Comparison of ENCODE assay signal across 9 cellular contexts in the genomic region with DNA sequence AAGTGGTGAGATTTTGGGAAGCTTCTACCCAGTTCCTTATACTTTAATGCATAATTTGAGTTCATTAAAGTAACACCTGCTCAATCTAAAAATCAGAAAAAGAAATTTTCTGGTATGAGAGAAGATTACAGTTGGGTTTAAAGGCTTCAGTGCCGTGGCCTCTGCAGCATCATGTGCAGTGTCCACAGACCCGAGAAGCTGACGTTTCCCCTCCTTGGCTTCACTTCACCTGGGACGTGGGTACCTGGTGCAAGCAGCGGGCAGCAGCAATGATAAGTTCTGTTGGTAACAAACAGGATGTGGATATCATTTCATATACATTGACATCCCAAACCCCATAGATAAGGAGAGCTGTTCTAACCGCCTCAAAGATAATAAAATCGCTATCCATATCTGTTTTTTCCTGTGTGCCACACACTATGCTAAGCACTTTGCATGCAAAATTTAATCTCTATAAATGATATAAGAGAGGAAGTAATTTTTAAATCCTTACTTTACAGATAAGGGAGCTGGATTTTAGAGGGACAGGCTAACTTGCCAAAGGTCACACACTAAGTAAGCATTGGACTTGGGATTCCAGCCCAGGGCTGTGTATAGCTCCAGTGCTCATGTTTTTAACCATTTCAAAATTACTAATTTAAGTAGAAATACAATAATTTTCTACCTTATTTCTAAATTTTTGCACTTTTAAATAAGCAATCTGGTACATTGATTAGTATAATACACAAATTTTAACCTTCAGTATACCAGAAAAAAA.
"Had no signal": no experiment of that assay in that cellular context is flagged by ENCODE, and none has a peak within 500 bp of the region (broad histone marks: within the 10 kb centered on the region; RNA-seq: fewer than 3 reads in every experiment).

No MANE protein-coding gene starts in this region.

- H3K27me3 Mint-ChIP-seq: activated CD4-positive, alpha-beta memory T cell treated with anti-CD3 and anti-CD28 coated beads for 36 hours; naive thymus-derived CD8-positive, alpha-beta T cell had no signal

- DNase-seq: activated CD4-positive, alpha-beta memory T cell treated with anti-CD3 and anti-CD28 coated beads for 36 hours; activated CD4-positive, CD25-positive, alpha-beta regulatory T cell treated with anti-CD3 and anti-CD28 coated beads, Interleukin-2, amount 50 U/mL, for 72 hours; activated naive CD4-positive, alpha-beta T cell; caudate nucleus; naive thymus-derived CD8-positive, alpha-beta T cell; nucleus accumbens; stimulated activated CD4-positive, alpha-beta T cell treated with anti-CD3 and anti-CD28 coated beads, Interleukin-4, amount 100 ng/mL, for 1 hour; stimulated activated CD8-positive, alpha-beta memory T cell treated with anti-CD3 and anti-CD28 coated beads, Interleukin-4, amount 100 ng/mL, for 48 hours; stimulated activated naive CD8-positive, alpha-beta T cell treated with anti-CD3 and anti-CD28 coated beads, Interleukin-15, Interleukin-2, amounts not matched to agents 100 U/mL and 50 U/mL, for 24 hours had no signal

- ATAC-seq: naive thymus-derived CD8-positive, alpha-beta T cell; stimulated activated naive CD8-positive, alpha-beta T cell treated with anti-CD3 and anti-CD28 coated beads, Interleukin-15, Interleukin-2, amounts not matched to agents 100 U/mL and 50 U/mL, for 24 hours had no signal

- H3K9me3 Mint-ChIP-seq: activated CD4-positive, alpha-beta memory T cell treated with anti-CD3 and anti-CD28 coated beads for 36 hours; naive thymus-derived CD8-positive, alpha-beta T cell had no signal

- H3K36me3 Mint-ChIP-seq: naive thymus-derived CD8-positive, alpha-beta T cell had no signal

- H3K27ac Mint-ChIP-seq: naive thymus-derived CD8-positive, alpha-beta T cell had no signal

- H3K4me3 Mint-ChIP-seq: activated CD4-positive, alpha-beta memory T cell treated with anti-CD3 and anti-CD28 coated beads for 36 hours; naive thymus-derived CD8-positive, alpha-beta T cell had no signal
